1 cellular context compared by ENCODE assay signal in the genomic region with DNA sequence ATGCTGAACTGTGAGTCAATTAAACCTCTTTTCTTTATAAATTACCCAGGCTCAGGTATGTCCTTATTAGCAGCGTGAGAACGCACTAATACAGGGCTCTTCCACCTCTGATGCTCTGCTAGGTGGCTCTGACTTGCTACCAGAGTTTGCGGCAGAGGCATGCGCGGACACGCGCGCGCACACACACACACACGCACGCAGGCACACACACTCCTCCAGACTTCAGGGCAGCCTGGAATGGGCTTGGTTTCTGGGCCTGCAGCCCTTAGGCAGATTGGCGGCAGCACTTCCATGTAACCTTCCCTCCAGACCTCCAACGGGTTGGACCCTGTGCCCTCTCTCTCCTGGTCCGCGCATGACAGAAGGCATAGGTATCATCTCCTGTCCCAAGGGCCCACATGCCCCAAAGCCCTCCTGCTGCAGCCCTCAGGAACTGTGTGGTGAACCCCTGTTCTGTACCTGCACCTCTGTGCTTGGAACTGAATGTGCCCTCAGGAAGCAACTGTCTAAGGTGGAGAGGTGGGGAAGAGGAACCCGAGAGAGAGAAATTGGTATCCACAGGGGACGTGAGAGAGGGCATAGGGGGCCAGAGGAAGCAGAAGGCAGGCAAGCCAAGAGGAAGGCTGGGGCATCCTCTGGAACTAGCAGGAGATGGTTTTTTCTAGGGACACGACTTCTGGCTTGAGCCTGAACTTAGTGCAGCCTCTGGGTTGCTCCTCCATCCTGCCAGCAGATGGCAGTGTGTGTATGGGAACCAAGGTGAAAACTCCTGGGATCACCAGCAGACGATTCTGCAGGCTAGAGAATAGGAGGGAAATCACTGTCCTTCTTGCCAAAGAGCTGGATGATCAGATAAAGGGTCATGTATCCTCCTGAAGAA.
TF ChIP-seq lines count a peak whose summit lies in the region.

No MANE protein-coding gene starts in this region.

TF ChIP-seq in IMR-90, 13 proteins besides CTCF, POLR2A, EP300 and RAD21 (continued from another document):
- TF ChIP-seq CHD1 (IDR thresholded peaks at IDR 0.05; ENCODE audit: low read depth, low read length), result no peak
- TF ChIP-seq RCOR1 (IDR thresholded peaks at IDR 0.05; ENCODE audit: insufficient replicate concordance, low read length), result no peak
- no peak for TF ChIP-seq CEBPB (IDR thresholded peaks at IDR 0.05; ENCODE audit: low read depth, low read length)
- no peak for TF ChIP-seq MAZ (IDR thresholded peaks at IDR 0.05; ENCODE audit: borderline replicate concordance, low read depth, low read length)
